8 cellular contexts compared by ENCODE assay signal in the genomic region with DNA sequence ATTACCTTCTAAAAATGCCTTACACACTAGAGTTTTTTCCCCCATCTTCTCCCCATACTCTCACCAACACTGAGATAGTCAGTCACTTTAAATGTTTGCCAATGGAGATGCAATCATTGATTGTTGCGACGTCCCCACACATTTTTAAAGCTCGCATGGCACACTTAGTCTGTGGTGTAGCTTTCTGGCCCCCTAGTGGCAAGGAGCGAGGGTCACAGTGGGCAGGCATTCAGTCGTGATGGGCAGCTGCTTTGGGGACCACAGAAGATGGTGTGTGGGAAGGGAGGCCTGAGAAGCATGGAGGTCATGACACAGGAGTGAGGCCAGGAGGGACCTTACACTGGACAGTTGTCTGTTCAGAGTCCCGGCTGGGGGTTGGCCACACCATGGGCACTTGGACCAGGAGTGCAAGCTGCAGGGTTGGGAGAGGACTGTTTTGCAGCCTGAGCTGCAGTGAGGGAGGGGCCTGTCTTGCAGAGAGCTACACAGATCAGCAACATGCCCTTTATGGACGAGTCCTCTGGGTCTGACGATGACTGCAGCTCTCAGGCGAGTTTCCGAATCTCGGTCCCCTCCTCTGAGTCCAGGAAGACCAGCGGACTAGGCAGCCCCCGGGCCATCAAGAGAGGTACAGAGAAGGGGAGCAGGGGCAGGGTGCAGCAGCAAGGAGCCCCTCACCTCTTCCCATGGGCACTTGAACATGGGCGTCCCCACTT. TPM values are rescaled to one million over a fixed set of nuclear protein-coding genes. Genes with fewer than 3 reads are reported as not detected.
DNase-seq lines count a peak whose midpoint lies in the region; ATAC-seq, FAIRE-seq and TF ChIP-seq lines count a peak whose summit lies in the region.

No MANE protein-coding gene starts in this region.

- H3K4me1 Mint-ChIP-seq in progenitor cell of endocrine pancreas (ENCODE audit: low read depth), result peaks cover 11% of the 10 kb centered on the region

- no peaks in the 10 kb centered on the region for H3K36me3 ChIP-seq in KMS-11 (ENCODE audit: insufficient read depth)

- TF ChIP-seq RAD21 in A549 (conservative IDR thresholded peaks at IDR 0.05 in 1 of 2, IDR thresholded peaks at IDR 0.05 in 1 of 2), result peak; percentile 74 to 86

- 14% methylated on average over 9 of the region's 14 CpGs for WGBS in A549 (ENCODE audit: missing lambda C conversion rate)

- H3K4me3 Mint-ChIP-seq in progenitor cell of endocrine pancreas (ENCODE audit: low read depth), result no peak overlapping the region

- H3K36me3 Mint-ChIP-seq in progenitor cell of endocrine pancreas (ENCODE audit: insufficient read depth), result peaks cover 23% of the 10 kb centered on the region

- no peaks in the 10 kb centered on the region for H3K9me3 ChIP-seq in A549

- CTCF ChIA-PET in A549 (lab: Yijun Ruan, JAX), result interaction anchor here (0.6 to 31.9 kb wide), 50 partner anchors 10 to 1212 kb away, joined by 3 to 517 read pairs (median 4); a partner anchor contains a TSS

- ATAC-seq in A549, result peak; percentile 92 to 98

- POLR2A ChIA-PET in A549 (lab: Yijun Ruan, JAX), result interaction anchor here (1.0 to 1.3 kb wide), 3 partner anchors 28 to 144 kb away, joined by 3 to 6 read pairs (median 3); a partner anchor contains a TSS

- H4K20me1 ChIP-seq in KMS-11 (ENCODE audit: insufficient read depth), result no peaks in the 10 kb centered on the region

- no peaks in the 10 kb centered on the region for H3K79me2 ChIP-seq in KMS-11 (ENCODE audit: insufficient read depth, low read depth)

- H3K27me3 ChIP-seq in KMS-11 (ENCODE audit: insufficient read depth, low read depth), result no peaks in the 10 kb centered on the region

- H3K27ac Mint-ChIP-seq in progenitor cell of endocrine pancreas, result peak overlapping the region; percentile 21

- TF ChIP-seq EP300 in A549 (IDR thresholded peaks at IDR 0.05), result no peak

- in situ Hi-C loops in SK-MEL-5 (cut with HindIII; ENCODE audit: low pct_unique_long_range_greater_than_20kb, low sequenced_read_pairs), result no loop called here

- no peaks in the 10 kb centered on the region for H3K9me3 Mint-ChIP-seq in progenitor cell of endocrine pancreas (ENCODE audit: low read depth)

- no peak overlapping the region for H3K4me3 ChIP-seq in A549
- no peak overlapping the region for H3K4me3 ChIP-seq in KMS-11 (IDR thresholded peaks at IDR 0.05; ENCODE audit: insufficient read depth, low read depth, low read length)

- H3K4me1 ChIP-seq in A549 (no peaks in the 10 kb centered on the region), KMS-11 (ENCODE audit: low read depth, poor library complexity, severe bottlenecking) (no peaks in the 10 kb centered on the region)

- FAIRE-seq in A549 (lab: Jason Lieb, UNC), result no peak
- peak; percentile 91 for FAIRE-seq in GM12892 (lab: Jason Lieb, UNC)

- H2AFZ ChIP-seq in KMS-11 (ENCODE audit: low read depth), result no peak overlapping the region

- TF ChIP-seq CTCF in A549 (IDR thresholded peaks at IDR 0.05), result peak; percentile 80
- TF ChIP-seq CTCF in KMS-11 (conservative IDR thresholded peaks at IDR 0.05; ENCODE audit: low read depth, low read length), result peak; percentile 88
- peak; percentile 85 for TF ChIP-seq CTCF in progenitor cell of endocrine pancreas (IDR thresholded peaks at IDR 0.05; ENCODE audit: unreplicated experiment)

- TF ChIP-seq POLR2A in A549 (IDR thresholded peaks at IDR 0.05; ENCODE audit: low read length) (no peak), GM12892 (IDR thresholded peaks at IDR 0.05; ENCODE audit: low read depth, low read length) (no peak)

- DNase-seq in A549 (ENCODE audit: low read depth in 1 of 2, low spot score in 1 of 2), result peak; percentile 55 to 67
- peak; percentile 62 for DNase-seq in GM12892 (ENCODE audit: insufficient read length)
- peak; percentile 82 for DNase-seq in SK-MEL-5 (ENCODE audit: low read depth, low spot score)
- peak; percentile 70 for DNase-seq in activated naive CD4-positive, alpha-beta T cell treated with Interleukin-2 at 50 U/mL for 16 hours
- peak; percentile 56 for DNase-seq in glomerular visceral epithelial cell (ENCODE audit: extremely low spot score)
- peak; percentile 49 for DNase-seq in progenitor cell of endocrine pancreas (ENCODE audit: low spot score, unreplicated experiment)
- peak; percentile 67 for DNase-seq in ureter (ENCODE audit: low spot score)

- H3K27ac ChIP-seq in A549, result no peak overlapping the region
- H3K27ac ChIP-seq in KMS-11, result no peak overlapping the region

- H3K27me3 Mint-ChIP-seq in progenitor cell of endocrine pancreas, result no peaks in the 10 kb centered on the region

- H3K4me2 ChIP-seq in A549 (no peak overlapping the region), KMS-11 (no peak overlapping the region)

- no peak overlapping the region for H3K9ac ChIP-seq in KMS-11

TF ChIP-seq in A549, 52 proteins besides CTCF, POLR2A, EP300 and RAD21:
- TF ChIP-seq RFX5 (IDR thresholded peaks at IDR 0.05) (no peak), RARB (CRISPR knock-in tag; IDR thresholded peaks at IDR 0.05) (no peak), CHD4 (IDR thresholded peaks at IDR 0.05; ENCODE audit: borderline replicate concordance) (no peak), SMC3 (IDR thresholded peaks at IDR 0.05) (peak; percentile 84)

RNA-seq across cellular contexts. Expression of a gene that starts 28.6 kb away (rescaled TPM):
- 37.2 and 46.2 TPM in 2 replicates for polyA plus RNA-seq in A549 (2011; rRNA removed)
- polyA plus RNA-seq in A549 (2012; cell fraction: cytosol; rRNA removed), result 44.9 and 53.7 TPM in 2 replicates
- 26.9 and 29.9 TPM in 2 replicates for polyA plus RNA-seq in A549 (2012; cell fraction: nucleus; rRNA removed)
- polyA plus RNA-seq in A549 (2017; fragmentation: RNase III; extraction: RNeasy Plus Mini Kit Qiagen cat#74134 plus additional on column Dnase treatment), result 19.3 to 21.1 TPM (median 20.1 TPM) in 3 replicates
- 16.4 and 19.9 TPM in 2 replicates for polyA minus RNA-seq in A549 (2011; rRNA and poly(A)+ RNA removed)
- 17.6 TPM for polyA plus RNA-seq in GM12892 (2012; ENCODE audit: missing spikeins)
- total RNA-seq in SK-MEL-5 (2014; rRNA removed; shearing (Covaris generic)), result 48.7 and 52.4 TPM in 2 replicates
- polyA plus RNA-seq in SK-MEL-5 (2015; cell fraction: cytosol; rRNA removed), result 48.4 and 53.2 TPM in 2 replicates
- 63.1 and 68.5 TPM in 2 replicates for polyA plus RNA-seq in SK-MEL-5 (2015; cell fraction: nucleus; rRNA removed)
- 18.9 and 22.0 TPM in 2 replicates for total RNA-seq in progenitor cell of endocrine pancreas
- 29.8 TPM for total RNA-seq in ureter

RNA-seq across cellular contexts. Expression of a gene that starts 38.3 kb away (rescaled TPM):
- polyA plus RNA-seq in A549 (2011; rRNA removed) (5.1 and 6.7 TPM in 2 replicates), A549 (2017; fragmentation: RNase III; extraction: RNeasy Plus Mini Kit Qiagen cat#74134 plus additional on column Dnase treatment) (3.2 to 3.9 TPM (median 3.5 TPM) in 3 replicates)
- polyA plus RNA-seq in A549 (2012; cell fraction: cytosol; rRNA removed), result 3.4 and 4.3 TPM in 2 replicates
- polyA plus RNA-seq in A549 (2012; cell fraction: nucleus; rRNA removed), result 25.3 and 25.5 TPM in 2 replicates
- 4.8 and 6.6 TPM in 2 replicates for polyA minus RNA-seq in A549 (2011; rRNA and poly(A)+ RNA removed)
- 0.17 TPM for polyA plus RNA-seq in GM12892 (2012; ENCODE audit: missing spikeins)
- 143 and 156 TPM in 2 replicates for total RNA-seq in SK-MEL-5 (2014; rRNA removed; shearing (Covaris generic))
- 122 and 158 TPM in 2 replicates for polyA plus RNA-seq in SK-MEL-5 (2015; cell fraction: cytosol; rRNA removed)
- 784 and 815 TPM in 2 replicates for polyA plus RNA-seq in SK-MEL-5 (2015; cell fraction: nucleus; rRNA removed)
- total RNA-seq in progenitor cell of endocrine pancreas (119 and 127 TPM in 2 replicates), ureter (46.3 TPM)

RNA-seq across cellular contexts. Expression of a gene that starts 48.3 kb away (rescaled TPM):
- polyA plus RNA-seq in A549 (2011; rRNA removed), result 2.5 TPM in 2 replicates
- 0.57 and 0.65 TPM in 2 replicates for polyA plus RNA-seq in A549 (2012; cell fraction: cytosol; rRNA removed)
- polyA plus RNA-seq in A549 (2012; cell fraction: nucleus; rRNA removed), result 0.38 and 0.48 TPM in 2 replicates
- 1.3 to 2.5 TPM (median 1.8 TPM) in 3 replicates for polyA plus RNA-seq in A549 (2017; fragmentation: RNase III; extraction: RNeasy Plus Mini Kit Qiagen cat#74134 plus additional on column Dnase treatment)
- 5.3 and 5.5 TPM in 2 replicates for polyA minus RNA-seq in A549 (2011; rRNA and poly(A)+ RNA removed)
- 3.3 TPM for polyA plus RNA-seq in GM12892 (2012; ENCODE audit: missing spikeins)
- 3.1 and 5.3 TPM in 2 replicates for total RNA-seq in SK-MEL-5 (2014; rRNA removed; shearing (Covaris generic))
- 2.5 and 5.2 TPM in 2 replicates for polyA plus RNA-seq in SK-MEL-5 (2015; cell fraction: cytosol; rRNA removed)
- 0.87 and 1.6 TPM in 2 replicates for polyA plus RNA-seq in SK-MEL-5 (2015; cell fraction: nucleus; rRNA removed)
- total RNA-seq in progenitor cell of endocrine pancreas, result 25.1 and 30.1 TPM in 2 replicates
- total RNA-seq in ureter, result 6.0 TPM
